Comparison of ENCODE assay signal across 1 cellular context in the genomic region with DNA sequence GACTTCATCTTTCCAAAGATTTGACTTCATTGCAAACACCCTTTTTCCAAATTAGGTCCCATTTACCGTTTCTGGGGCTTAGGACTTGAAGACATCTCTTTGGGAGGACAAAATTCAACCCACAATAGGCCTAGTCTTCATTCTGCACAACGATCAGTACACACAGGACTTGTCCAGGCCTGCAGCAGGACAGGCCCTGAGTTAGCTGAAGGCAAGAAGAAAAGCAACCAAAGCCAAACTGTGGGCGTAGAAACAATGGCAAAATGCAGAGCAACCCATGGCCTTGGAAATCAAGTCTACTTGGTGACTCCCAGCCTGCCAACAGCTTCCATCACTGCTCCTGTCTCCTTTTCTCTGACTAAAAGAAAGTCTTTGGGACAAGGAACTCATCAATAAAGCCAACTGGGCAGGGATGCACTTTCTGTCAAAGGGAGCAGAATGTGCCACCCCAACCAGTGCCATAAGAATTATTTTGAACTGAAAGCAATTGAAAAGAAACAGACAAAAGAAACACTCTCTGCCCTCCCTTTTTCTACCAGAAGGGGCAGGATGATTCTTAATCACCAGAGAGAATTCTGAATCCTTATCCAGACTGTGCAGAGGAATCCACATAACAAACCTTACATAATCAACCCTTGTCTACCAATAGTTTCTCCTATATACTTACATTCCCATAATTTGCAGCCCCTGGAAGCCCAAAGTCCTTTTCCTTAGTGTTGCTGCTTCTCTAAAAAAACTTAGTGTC.
TF ChIP-seq lines count a peak whose summit lies in the region.

No MANE protein-coding gene starts in this region.

TF ChIP-seq in GM23338, 12 proteins besides CTCF, POLR2A, EP300 and RAD21 (continued from another document):
- TF ChIP-seq, protein P1, sequence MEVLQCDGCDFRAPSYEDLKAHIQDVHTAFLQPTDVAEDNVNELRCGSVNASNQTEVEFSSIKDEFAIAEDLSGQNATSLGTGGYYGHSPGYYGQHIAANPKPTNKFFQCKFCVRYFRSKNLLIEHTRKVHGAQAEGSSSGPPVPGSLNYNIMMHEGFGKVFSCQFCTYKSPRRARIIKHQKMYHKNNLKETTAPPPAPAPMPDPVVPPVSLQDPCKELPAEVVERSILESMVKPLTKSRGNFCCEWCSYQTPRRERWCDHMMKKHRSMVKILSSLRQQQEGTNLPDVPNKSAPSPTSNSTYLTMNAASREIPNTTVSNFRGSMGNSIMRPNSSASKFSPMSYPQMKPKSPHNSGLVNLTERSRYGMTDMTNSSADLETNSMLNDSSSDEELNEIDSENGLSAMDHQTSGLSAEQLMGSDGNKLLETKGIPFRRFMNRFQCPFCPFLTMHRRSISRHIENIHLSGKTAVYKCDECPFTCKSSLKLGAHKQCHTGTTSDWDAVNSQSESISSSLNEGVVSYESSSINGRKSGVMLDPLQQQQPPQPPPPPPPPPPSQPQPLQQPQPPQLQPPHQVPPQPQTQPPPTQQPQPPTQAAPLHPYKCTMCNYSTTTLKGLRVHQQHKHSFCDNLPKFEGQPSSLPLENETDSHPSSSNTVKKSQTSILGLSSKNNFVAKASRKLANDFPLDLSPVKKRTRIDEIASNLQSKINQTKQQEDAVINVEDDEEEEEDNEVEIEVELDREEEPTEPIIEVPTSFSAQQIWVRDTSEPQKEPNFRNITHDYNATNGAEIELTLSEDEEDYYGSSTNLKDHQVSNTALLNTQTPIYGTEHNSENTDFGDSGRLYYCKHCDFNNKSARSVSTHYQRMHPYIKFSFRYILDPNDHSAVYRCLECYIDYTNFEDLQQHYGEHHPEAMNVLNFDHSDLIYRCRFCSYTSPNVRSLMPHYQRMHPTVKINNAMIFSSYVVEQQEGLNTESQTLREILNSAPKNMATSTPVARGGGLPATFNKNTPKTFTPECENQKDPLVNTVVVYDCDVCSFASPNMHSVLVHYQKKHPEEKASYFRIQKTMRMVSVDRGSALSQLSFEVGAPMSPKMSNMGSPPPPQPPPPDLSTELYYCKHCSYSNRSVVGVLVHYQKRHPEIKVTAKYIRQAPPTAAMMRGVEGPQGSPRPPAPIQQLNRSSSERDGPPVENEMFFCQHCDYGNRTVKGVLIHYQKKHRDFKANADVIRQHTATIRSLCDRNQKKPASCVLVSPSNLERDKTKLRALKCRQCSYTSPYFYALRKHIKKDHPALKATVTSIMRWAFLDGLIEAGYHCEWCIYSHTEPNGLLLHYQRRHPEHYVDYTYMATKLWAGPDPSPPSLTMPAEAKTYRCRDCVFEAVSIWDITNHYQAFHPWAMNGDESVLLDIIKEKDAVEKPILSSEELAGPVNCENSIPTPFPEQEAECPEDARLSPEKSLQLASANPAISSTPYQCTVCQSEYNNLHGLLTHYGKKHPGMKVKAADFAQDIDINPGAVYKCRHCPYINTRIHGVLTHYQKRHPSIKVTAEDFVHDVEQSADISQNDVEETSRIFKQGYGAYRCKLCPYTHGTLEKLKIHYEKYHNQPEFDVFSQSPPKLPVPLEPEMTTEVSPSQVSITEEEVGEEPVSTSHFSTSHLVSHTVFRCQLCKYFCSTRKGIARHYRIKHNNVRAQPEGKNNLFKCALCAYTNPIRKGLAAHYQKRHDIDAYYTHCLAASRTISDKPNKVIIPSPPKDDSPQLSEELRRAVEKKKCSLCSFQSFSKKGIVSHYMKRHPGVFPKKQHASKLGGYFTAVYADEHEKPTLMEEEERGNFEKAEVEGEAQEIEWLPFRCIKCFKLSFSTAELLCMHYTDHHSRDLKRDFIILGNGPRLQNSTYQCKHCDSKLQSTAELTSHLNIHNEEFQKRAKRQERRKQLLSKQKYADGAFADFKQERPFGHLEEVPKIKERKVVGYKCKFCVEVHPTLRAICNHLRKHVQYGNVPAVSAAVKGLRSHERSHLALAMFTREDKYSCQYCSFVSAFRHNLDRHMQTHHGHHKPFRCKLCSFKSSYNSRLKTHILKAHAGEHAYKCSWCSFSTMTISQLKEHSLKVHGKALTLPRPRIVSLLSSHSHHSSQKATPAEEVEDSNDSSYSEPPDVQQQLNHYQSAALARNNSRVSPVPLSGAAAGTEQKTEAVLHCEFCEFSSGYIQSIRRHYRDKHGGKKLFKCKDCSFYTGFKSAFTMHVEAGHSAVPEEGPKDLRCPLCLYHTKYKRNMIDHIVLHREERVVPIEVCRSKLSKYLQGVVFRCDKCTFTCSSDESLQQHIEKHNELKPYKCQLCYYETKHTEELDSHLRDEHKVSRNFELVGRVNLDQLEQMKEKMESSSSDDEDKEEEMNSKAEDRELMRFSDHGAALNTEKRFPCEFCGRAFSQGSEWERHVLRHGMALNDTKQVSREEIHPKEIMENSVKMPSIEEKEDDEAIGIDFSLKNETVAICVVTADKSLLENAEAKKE (CRISPR knock-in tag; IDR thresholded peaks at IDR 0.05) = no peak
TF ChIP-seq in GM23338: peak in this region for 0.
